ENCODE assay signal across 9 cellular contexts in genomic region chr9:124216474-124217176, GRCh38. TPM values are rescaled to one million over a fixed set of nuclear protein-coding genes. Genes with fewer than 3 reads are reported as not detected.
A peak's percentile ranks its signal among the peaks of the same experiment; 100 is the strongest.
DNase-seq lines count a peak whose midpoint lies in the region; ATAC-seq, FAIRE-seq and TF ChIP-seq lines count a peak whose summit lies in the region.
"Had no signal": no experiment of that assay in that cellular context is flagged by ENCODE, and none has a peak within 500 bp of the region (broad histone marks: within the 10 kb centered on the region; RNA-seq: fewer than 3 reads in every experiment).

No MANE protein-coding gene starts in this region.

- CTCF ChIA-PET in activated CD4-positive, alpha-beta T cell treated with anti-CD3 and anti-CD28 coated beads for 36 hours (lab: Charles Lee) = interaction anchor here (0.8 to 0.9 kb wide), 2 partner anchors 43 to 90 kb away, joined by 3 to 4 read pairs; no protein-coding TSS in a partner anchor

- H3K36me3 Mint-ChIP-seq in activated CD4-positive, alpha-beta T cell treated with anti-CD3 and anti-CD28 coated beads for 36 hours (ENCODE audit: low read depth) = no peaks in the 10 kb centered on the region
- H3K36me3 Mint-ChIP-seq in T-helper 17 cell (ENCODE audit: low read depth) = no peaks in the 10 kb centered on the region

- no peak for FAIRE-seq in HTR-8/SVneo (lab: Jason Lieb, UNC)

- H3K4me3 Mint-ChIP-seq in activated CD4-positive, alpha-beta T cell treated with anti-CD3 and anti-CD28 coated beads for 36 hours = no peak overlapping the region
- peak overlapping the region; percentile 84 for H3K4me3 Mint-ChIP-seq in T-helper 17 cell

- ATAC-seq in activated CD4-positive, alpha-beta T cell treated with anti-CD3 and anti-CD28 coated beads for 36 hours = peak; percentile 67
- ATAC-seq in T-helper 17 cell = peak; percentile 65

- DNase-seq in activated CD4-positive, alpha-beta T cell treated with anti-CD3 and anti-CD28 coated beads for 36 hours = peak; percentile 76
- no peak for DNase-seq in activated CD4-positive, alpha-beta T cell treated with anti-CD3 and anti-CD28 coated beads for 1 hour
- no peak for DNase-seq in T-helper 17 cell
- DNase-seq in coronary artery (ENCODE audit: low spot score) = peak; percentile 71
- peak; percentile 37 to 38 for DNase-seq in stimulated activated CD4-positive, alpha-beta T cell treated with anti-CD3 and anti-CD28 coated beads, Interleukin-1b, Interleukin-23, amount 100 ng/mL, for 4 hours (ENCODE audit: low read depth in 2 of 2)
- no peak for DNase-seq in HTR-8/SVneo (ENCODE audit: insufficient read length, low spot score)
- no peak for DNase-seq in NCI-H1417 (lab: John Stamatoyannopoulos, UW)
- no peak for DNase-seq in DMS 273 (lab: John Stamatoyannopoulos, UW; ENCODE audit: unreplicated experiment)

- H3K27ac Mint-ChIP-seq in activated CD4-positive, alpha-beta T cell treated with anti-CD3 and anti-CD28 coated beads for 36 hours = peak overlapping the region; percentile 90
- H3K27ac Mint-ChIP-seq in T-helper 17 cell = peak overlapping the region; percentile 71

- H3K27me3 Mint-ChIP-seq in activated CD4-positive, alpha-beta T cell treated with anti-CD3 and anti-CD28 coated beads for 36 hours = no peaks in the 10 kb centered on the region
- H3K27me3 Mint-ChIP-seq in T-helper 17 cell = no peaks in the 10 kb centered on the region

- intact Hi-C loops in activated CD4-positive, alpha-beta T cell treated with anti-CD3 and anti-CD28 coated beads for 36 hours (cut with DNase I, micrococcal nuclease) = loop anchor here in 1 of 2 experiments (2.0 kb wide), 2 partner anchors 14 to 38 kb away; no protein-coding TSS in a partner anchor

- TF ChIP-seq CTCF in coronary artery (IDR thresholded peaks at IDR 0.05) = no peak

- no peak overlapping the region for H3K4me3 ChIP-seq in coronary artery
- H3K4me3 ChIP-seq: SK-N-MC had no signal

- no peaks in the 10 kb centered on the region for H3K9me3 Mint-ChIP-seq in activated CD4-positive, alpha-beta T cell treated with anti-CD3 and anti-CD28 coated beads for 36 hours (ENCODE audit: low read depth)

- POLR2A ChIA-PET in activated CD4-positive, alpha-beta T cell treated with anti-CD3 and anti-CD28 coated beads for 36 hours (lab: Charles Lee) = interaction anchor here (0.6 to 1.0 kb wide), 2 partner anchors 15 to 198 kb away, joined by 3 to 6 read pairs; no protein-coding TSS in a partner anchor

- peak overlapping the region in 1 of 2 donors; percentile 45 for H3K27ac ChIP-seq in coronary artery
- H3K27ac ChIP-seq: SK-N-MC had no signal

- no peaks in the 10 kb centered on the region for H3K9me3 ChIP-seq in T-helper 17 cell (ENCODE audit: control insufficient read depth, low read length, poor library complexity, severe bottlenecking)

- peaks cover 60% of the 10 kb centered on the region for H3K4me1 Mint-ChIP-seq in activated CD4-positive, alpha-beta T cell treated with anti-CD3 and anti-CD28 coated beads for 36 hours
- peaks cover 42% of the 10 kb centered on the region for H3K4me1 Mint-ChIP-seq in T-helper 17 cell

RNA-seq across cellular contexts. Expression of gene NEK6, which starts 41.1 kb away (rescaled TPM):
- total RNA-seq in activated CD4-positive, alpha-beta T cell treated with anti-CD3 and anti-CD28 coated beads for 36 hours = 10 to 100 TPM in 1 of 2 experiments, 1 to 10 TPM in 1; 6.4 to 10.1 TPM
- 10 to 100 TPM in 1 of 2 donors, 1 to 10 TPM in 1; 7.8 to 12.7 TPM for total RNA-seq in T-helper 17 cell

Comparison
In these comparisons a context has a peak if more than half of its experiments do, and no peak if none do; other contexts are left out.
1. DNase-seq: peak in activated CD4-positive, alpha-beta T cell treated with anti-CD3 and anti-CD28 coated beads for 36 hours (single experiment), coronary artery (single experiment) and stimulated activated CD4-positive, alpha-beta T cell treated with anti-CD3 and anti-CD28 coated beads, Interleukin-1b, Interleukin-23, amount 100 ng/mL, for 4 hours (2 of 2); none in activated CD4-positive, alpha-beta T cell treated with anti-CD3 and anti-CD28 coated beads for 1 hour (single experiment), T-helper 17 cell (0 of 3), HTR-8/SVneo (single experiment), NCI-H1417 (0 of 3) and DMS 273 (single experiment).